Comparison of ENCODE assay signal across 8 cellular contexts in the genomic region with DNA sequence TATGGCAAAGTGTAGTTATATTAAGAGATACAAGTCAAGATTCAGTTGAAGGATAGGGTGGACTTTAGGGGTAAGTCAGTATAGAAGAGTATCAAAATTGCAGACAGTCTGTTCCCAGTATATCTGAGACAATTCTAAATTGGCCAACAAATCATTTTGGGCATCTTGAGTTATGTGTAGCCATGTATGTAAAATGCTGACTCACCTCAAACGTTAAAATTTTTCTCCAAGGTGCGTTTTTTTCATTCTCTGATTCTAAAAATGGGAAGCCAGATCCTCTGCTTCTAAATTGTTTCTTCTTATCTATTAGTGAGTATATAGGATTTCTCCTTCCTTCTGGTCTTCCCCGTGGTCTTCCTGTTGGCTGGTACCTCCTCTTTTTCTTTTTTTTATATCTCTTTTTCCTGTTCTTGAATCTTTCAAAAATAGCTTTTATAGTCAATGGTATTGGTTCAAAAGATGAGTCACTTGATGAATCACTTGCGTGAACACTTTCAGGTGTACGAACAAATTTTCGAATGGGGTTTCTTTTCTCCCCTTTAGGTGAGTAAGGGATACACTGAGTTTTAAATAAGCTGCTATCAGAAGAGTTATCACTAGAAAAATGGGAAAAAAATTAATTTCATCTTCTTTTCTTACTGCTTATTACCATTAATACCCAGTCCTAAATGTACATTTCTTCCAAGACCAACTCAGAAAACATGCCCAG. TPM values are rescaled to one million over a fixed set of nuclear protein-coding genes. Genes with fewer than 3 reads are reported as not detected.
DNase-seq lines count a peak whose midpoint lies in the region; ATAC-seq and TF ChIP-seq lines count a peak whose summit lies in the region.

No MANE protein-coding gene starts in this region.

- H3K27me3 ChIP-seq in BLaER1 treated with 17β-estradiol and CSF1 and Interleukin-3, amounts not matched to agents 10 nM and 100 nM = no peaks in the 10 kb centered on the region
- H3K27me3 ChIP-seq in lower lobe of right lung (ENCODE audit: low read depth) = no peaks in the 10 kb centered on the region

- peak overlapping the region in 9 of 11 experiments; percentile 19 to 99 (median 97); a peak in 18 of 22 replicates for H3K27ac ChIP-seq in BLaER1 treated with 17β-estradiol and CSF1 and Interleukin-3, amounts not matched to agents 10 nM and 100 nM
- no peak overlapping the region for H3K27ac ChIP-seq in lower lobe of right lung

- peaks cover 62% of the 10 kb centered on the region for H3K4me1 Mint-ChIP-seq in activated naive CD8-positive, alpha-beta T cell (ENCODE audit: low read depth)

- peak overlapping the region; percentile 91 to 99 (median 98); a peak in 21 of 22 replicates for H3K9ac ChIP-seq in BLaER1 treated with 17β-estradiol and CSF1 and Interleukin-3, amounts not matched to agents 10 nM and 100 nM

- no peaks in the 10 kb centered on the region for H3K27me3 Mint-ChIP-seq in activated naive CD8-positive, alpha-beta T cell

- peak overlapping the region; percentile 86 to 99 (median 95) for H3K4me2 ChIP-seq in BLaER1 treated with 17β-estradiol and CSF1 and Interleukin-3, amounts not matched to agents 10 nM and 100 nM

- H3K4me3 ChIP-seq in BLaER1 treated with 17β-estradiol and CSF1 and Interleukin-3, amounts not matched to agents 10 nM and 100 nM = peak overlapping the region; percentile 74 to 97 (median 82)
- peak overlapping the region; percentile 84 for H3K4me3 ChIP-seq in lower lobe of right lung

- H3K36me3 ChIP-seq in BLaER1 treated with 17β-estradiol and CSF1 and Interleukin-3, amounts not matched to agents 10 nM and 100 nM = peaks cover 70 to 76% (median 74%) of the 10 kb centered on the region in 11 experiments
- H3K36me3 ChIP-seq in lower lobe of right lung = peaks cover 63% of the 10 kb centered on the region

- H3K9me3 Mint-ChIP-seq in activated naive CD8-positive, alpha-beta T cell (ENCODE audit: low read depth) = no peaks in the 10 kb centered on the region

- intact Hi-C loops in lower lobe of right lung (cut with DNase I) = no loop called here

- no peaks in the 10 kb centered on the region for H3K9me3 ChIP-seq in BLaER1 treated with 17β-estradiol and CSF1 and Interleukin-3, amounts not matched to agents 10 nM and 100 nM (replicated peaks in 1 of 11)
- no peaks in the 10 kb centered on the region for H3K9me3 ChIP-seq in lower lobe of right lung

- H3K36me3 Mint-ChIP-seq in activated naive CD8-positive, alpha-beta T cell = peaks cover 47% of the 10 kb centered on the region

- H3K4me1 ChIP-seq in BLaER1 treated with 17β-estradiol and CSF1 and Interleukin-3, amounts not matched to agents 10 nM and 100 nM = peaks cover 59 to 79% (median 72%) of the 10 kb centered on the region in 10 experiments
- peaks cover 59% of the 10 kb centered on the region for H3K4me1 ChIP-seq in lower lobe of right lung

- DNase-seq in HT1080 (ENCODE audit: low read depth) (peak; percentile 70), lower lobe of right lung (no peak), NCI-H187 treated with DMSO at 0.1 percent for 48 hours (lab: John Stamatoyannopoulos, UW) (no peak), NCI-H1048 (lab: John Stamatoyannopoulos, UW) (no peak)

- ATAC-seq in lower lobe of right lung (no peak), GM19035 (IDR thresholded peaks at IDR 0.05; ENCODE audit: unreplicated experiment) (no peak), GM19397 (IDR thresholded peaks at IDR 0.05; ENCODE audit: unreplicated experiment) (no peak)

- TF ChIP-seq CTCF in lower lobe of right lung (IDR thresholded peaks at IDR 0.05) = no peak

- H3K4me3 Mint-ChIP-seq in activated naive CD8-positive, alpha-beta T cell = peak overlapping the region; percentile 100

- peaks cover 72 to 76% (median 74%) of the 10 kb centered on the region in 11 experiments for H4K20me1 ChIP-seq in BLaER1 treated with 17β-estradiol and CSF1 and Interleukin-3, amounts not matched to agents 10 nM and 100 nM

- peak overlapping the region; percentile 100 for H3K27ac Mint-ChIP-seq in activated naive CD8-positive, alpha-beta T cell

RNA-seq across cellular contexts. Expression of a gene that starts 3.2 kb away (rescaled TPM):
- 118 and 126 TPM in 2 replicates for total RNA-seq in HT1080 (2014; rRNA removed; shearing (Covaris generic))
- 157 and 161 TPM in 2 replicates for polyA plus RNA-seq in HT1080 (2015; cell fraction: cytosol; rRNA removed)
- polyA plus RNA-seq in HT1080 (2015; cell fraction: nucleus; rRNA removed) = 682 and 792 TPM in 2 replicates
- 83.2 TPM for total RNA-seq in lower lobe of right lung

RNA-seq across cellular contexts. Expression of a gene that starts 3.4 kb away (rescaled TPM):
- 9.6 and 16.3 TPM in 2 replicates for total RNA-seq in HT1080 (2014; rRNA removed; shearing (Covaris generic))
- 14.4 and 16.2 TPM in 2 replicates for polyA plus RNA-seq in HT1080 (2015; cell fraction: cytosol; rRNA removed)
- 33.2 and 36.0 TPM in 2 replicates for polyA plus RNA-seq in HT1080 (2015; cell fraction: nucleus; rRNA removed)
- total RNA-seq in lower lobe of right lung = 50.2 TPM

RNA-seq across cellular contexts. Expression of a gene that starts 46.0 kb away (rescaled TPM):
- 26.8 and 28.6 TPM in 2 replicates for total RNA-seq in HT1080 (2014; rRNA removed; shearing (Covaris generic))
- polyA plus RNA-seq in HT1080 (2015; cell fraction: cytosol; rRNA removed) = 27.3 and 31.1 TPM in 2 replicates
- polyA plus RNA-seq in HT1080 (2015; cell fraction: nucleus; rRNA removed) = 82.4 and 89.7 TPM in 2 replicates
- total RNA-seq in lower lobe of right lung = 30.8 TPM
